2 cellular contexts compared by ENCODE assay signal in genomic region chr2:217897816-217898806, GRCh38.
TF ChIP-seq lines count a peak whose summit lies in the region.

No MANE protein-coding gene starts in this region.

TF ChIP-seq in Ishikawa, 13 proteins besides CTCF, POLR2A, EP300 and RAD21 (continued from another document):
- peak; percentile 44; the same call in 1 of the 2 replicates for TF ChIP-seq REST (IDR thresholded peaks at IDR 0.05; ENCODE audit: low read depth)
- peak; percentile 62 for TF ChIP-seq NFIC (IDR thresholded peaks at IDR 0.05)
- peak; percentile 41; the same call in 1 of the 2 replicates for TF ChIP-seq MAX (IDR thresholded peaks at IDR 0.05)

TF ChIP-seq in HepG2, 621 proteins besides CTCF, POLR2A, EP300 and RAD21 (continued from another document and continues in another):
- TF ChIP-seq ZBTB40 (IDR thresholded peaks at IDR 0.05), result no peak
- peak; percentile 45; the same call in 1 of the 2 replicates for TF ChIP-seq ZBTB40 (CRISPR knock-in tag; IDR thresholded peaks at IDR 0.05)
- peak; percentile 42; the same call in 1 of the 2 replicates for TF ChIP-seq RXRA (CRISPR knock-in tag; IDR thresholded peaks at IDR 0.05)
- TF ChIP-seq ZBTB42 (CRISPR knock-in tag; IDR thresholded peaks at IDR 0.05), result 0 out of 2 replicates have a peak, but pooled peaks have one; percentile 22
- TF ChIP-seq MEF2D (CRISPR knock-in tag; IDR thresholded peaks at IDR 0.05), result 0 out of 2 replicates have a peak, but pooled peaks have one; percentile 30
- TF ChIP-seq YEATS4 (CRISPR knock-in tag; IDR thresholded peaks at IDR 0.05; ENCODE audit: borderline replicate concordance), result no peak
- no peak for TF ChIP-seq NONO (IDR thresholded peaks at IDR 0.05)
- TF ChIP-seq NONO (CRISPR knock-in tag; conservative IDR thresholded peaks at IDR 0.05), result 0 out of 2 replicates have a peak, but pooled peaks have one; percentile 11
- TF ChIP-seq DZIP1 (CRISPR knock-in tag; IDR thresholded peaks at IDR 0.05), result 0 out of 2 replicates have a peak, but pooled peaks have one; percentile 17
- TF ChIP-seq ZBTB33 (CRISPR knock-in tag; IDR thresholded peaks at IDR 0.05), result peak; percentile 81
- peak; percentile 27; the same call in 1 of the 2 replicates for TF ChIP-seq ZNF430 (CRISPR knock-in tag; IDR thresholded peaks at IDR 0.05)
- no peak for TF ChIP-seq TFDP2 (CRISPR knock-in tag; IDR thresholded peaks at IDR 0.05)
- TF ChIP-seq ZEB1 (IDR thresholded peaks at IDR 0.05; ENCODE audit: insufficient replicate concordance, low read depth), result peak; percentile 96
- 0 out of 2 replicates have a peak, but pooled peaks have one; percentile 18 for TF ChIP-seq HDAC2 (CRISPR knock-in tag; IDR thresholded peaks at IDR 0.05)
- TF ChIP-seq ZNF354B (CRISPR knock-in tag; IDR thresholded peaks at IDR 0.05), result no peak
- TF ChIP-seq SPEN (CRISPR knock-in tag; IDR thresholded peaks at IDR 0.05; ENCODE audit: low read depth), result 0 out of 2 replicates have a peak, but pooled peaks have one; percentile 16
- TF ChIP-seq ETV5 (CRISPR knock-in tag; IDR thresholded peaks at IDR 0.05; ENCODE audit: borderline replicate concordance), result 0 out of 2 replicates have a peak, but pooled peaks have one; percentile 9
- TF ChIP-seq KDM3A (CRISPR knock-in tag; IDR thresholded peaks at IDR 0.05; ENCODE audit: low read depth), result peak; percentile 49; the same call in 1 of the 2 replicates
- peak; percentile 28; the same call in 1 of the 2 replicates for TF ChIP-seq ZNF567 (CRISPR knock-in tag; IDR thresholded peaks at IDR 0.05; ENCODE audit: borderline replicate concordance)
- no peak for TF ChIP-seq FOXA3 (CRISPR knock-in tag; IDR thresholded peaks at IDR 0.05)
- TF ChIP-seq BCLAF1 (IDR thresholded peaks at IDR 0.05), result no peak
- TF ChIP-seq CBFB (CRISPR knock-in tag; IDR thresholded peaks at IDR 0.05), result no peak
- TF ChIP-seq IKZF4 (CRISPR knock-in tag; IDR thresholded peaks at IDR 0.05; ENCODE audit: borderline replicate concordance, low read depth, not compliant biosample characterization), result no peak
- TF ChIP-seq MED8 (CRISPR knock-in tag; IDR thresholded peaks at IDR 0.05; ENCODE audit: insufficient replicate concordance), result no peak
- TF ChIP-seq ZNF605 (CRISPR knock-in tag; IDR thresholded peaks at IDR 0.05), result 0 out of 2 replicates have a peak, but pooled peaks have one; percentile 56
- 0 out of 2 replicates have a peak, but pooled peaks have one; percentile 3 for TF ChIP-seq ZNF724P (CRISPR knock-in tag; IDR thresholded peaks at IDR 0.05; ENCODE audit: borderline replicate concordance)
- no peak for TF ChIP-seq ZBTB8A (CRISPR knock-in tag; IDR thresholded peaks at IDR 0.05; ENCODE audit: borderline replicate concordance, low read depth)
